ENCODE assay signal across 11 cellular contexts in the genomic region with DNA sequence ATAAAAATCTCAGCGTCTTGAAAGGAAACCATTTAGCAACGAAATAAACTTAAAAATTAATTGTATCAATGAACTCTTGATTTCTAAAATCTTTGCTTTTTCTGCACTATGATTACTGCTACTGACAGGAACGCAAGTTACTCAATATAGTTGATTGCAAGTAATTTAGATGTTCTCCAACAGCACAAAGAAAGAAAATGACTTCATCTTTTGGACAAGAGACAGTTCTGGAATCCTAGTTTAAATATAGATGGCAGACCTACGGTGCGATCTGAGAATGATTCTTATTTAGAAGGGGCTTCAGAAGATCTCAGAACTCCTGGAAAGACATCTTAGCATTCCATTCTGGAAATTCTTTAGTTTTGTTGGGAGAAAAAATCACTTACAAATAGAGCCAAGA. TPM values are rescaled to one million over a fixed set of nuclear protein-coding genes. Genes with fewer than 3 reads are reported as not detected.
A peak's percentile ranks its signal among the peaks of the same experiment; 100 is the strongest.
DNase-seq lines count a peak whose midpoint lies in the region; ATAC-seq and TF ChIP-seq lines count a peak whose summit lies in the region.
"Had no signal": no experiment of that assay in that cellular context is flagged by ENCODE, and none has a peak within 500 bp of the region (broad histone marks: within the 10 kb centered on the region; RNA-seq: fewer than 3 reads in every experiment).

No MANE protein-coding gene starts in this region.

- H3K27ac ChIP-seq in right atrium auricular region: peak overlapping the region; percentile 87 to 89
- peak overlapping the region; percentile 94 to 95 for H3K27ac ChIP-seq in ascending aorta
- peak overlapping the region; percentile 94 to 97 for H3K27ac ChIP-seq in uterus

- H3K27me3 Mint-ChIP-seq in mesothelial cell of epicardium (ENCODE audit: low read depth): peaks cover 21% of the 10 kb centered on the region

- no peak for DNase-seq in right atrium auricular region (ENCODE audit: low spot score)
- DNase-seq in Right ventricle myocardium inferior (ENCODE audit: missing footprints): no peak
- DNase-seq in ascending aorta (ENCODE audit: low spot score in 2 of 2): no peak
- no peak for DNase-seq in mesothelial cell of epicardium (ENCODE audit: low spot score in 2 of 2, unreplicated experiment in 2 of 2)
- DNase-seq in uterus: no peak
- no peak for DNase-seq in NCI-H510A treated with DMSO at 0.1 percent for 48 hours (lab: John Stamatoyannopoulos, UW)
- DNase-seq: NCI-H2107, posterior cingulate gyrus had no signal

- peaks cover 2% of the 10 kb centered on the region for H3K36me3 Mint-ChIP-seq in mesothelial cell of epicardium

- ATAC-seq in Right ventricle myocardium inferior (no peak), GM21737 (IDR thresholded peaks at IDR 0.05; ENCODE audit: unreplicated experiment) (no peak), GM18873 (IDR thresholded peaks at IDR 0.05; ENCODE audit: low FRiP score, unreplicated experiment) (no peak)
- ATAC-seq: activated naive CD4-positive, alpha-beta T cell treated with anti-CD3 and anti-CD28 coated beads, Interleukin-2, amount 50 U/mL, for 72 hours had no signal

- peak overlapping the region; percentile 56 for H3K27ac Mint-ChIP-seq in mesothelial cell of epicardium

- peaks cover 40% of the 10 kb centered on the region for H3K4me1 Mint-ChIP-seq in mesothelial cell of epicardium

- no peak for TF ChIP-seq POLR2A in uterus (IDR thresholded peaks at IDR 0.05)

- H3K9me3 ChIP-seq in right atrium auricular region (no peaks in the 10 kb centered on the region), ascending aorta (no peaks in the 10 kb centered on the region), uterus (no peaks in the 10 kb centered on the region)

- H3K4me3 Mint-ChIP-seq in mesothelial cell of epicardium: peak overlapping the region; percentile 97

- TF ChIP-seq CTCF in right atrium auricular region (IDR thresholded peaks at IDR 0.05) (no peak), ascending aorta (IDR thresholded peaks at IDR 0.05) (no peak), mesothelial cell of epicardium (IDR thresholded peaks at IDR 0.05; ENCODE audit: unreplicated experiment) (no peak), uterus (IDR thresholded peaks at IDR 0.05) (no peak)

- H3K4me3 ChIP-seq in right atrium auricular region (no peak overlapping the region), ascending aorta (no peak overlapping the region), uterus (no peak overlapping the region)

- H3K4me1 ChIP-seq in right atrium auricular region: peaks cover 0 to 66% of the 10 kb centered on the region in 2 donors
- peaks cover 2 to 19% of the 10 kb centered on the region in 2 donors for H3K4me1 ChIP-seq in ascending aorta
- peaks cover 0 to 7% of the 10 kb centered on the region in 2 donors for H3K4me1 ChIP-seq in uterus

- H3K9me3 Mint-ChIP-seq in mesothelial cell of epicardium: no peaks in the 10 kb centered on the region
- H3K9me3 Mint-ChIP-seq: activated naive CD4-positive, alpha-beta T cell treated with anti-CD3 and anti-CD28 coated beads, Interleukin-2, amount 50 U/mL, for 72 hours had no signal

- H3K36me3 ChIP-seq in right atrium auricular region (peaks cover 6% of the 10 kb centered on the region), ascending aorta (peaks cover 6 to 10% of the 10 kb centered on the region in 2 donors), uterus (no peaks in the 10 kb centered on the region)

- intact Hi-C loops in Right ventricle myocardium inferior (cut with DNase I): loop anchor here (5.0 to 10.0 kb wide), 2 partner anchors 238 to 360 kb away; partner anchors contain the start of genes PEBP1 and RFC5
- intact Hi-C loops in ascending aorta (cut with DNase I): loop anchor here (5.0 kb wide), 3 partner anchors 253 to 1292 kb away; partner anchors contain the start of genes HSPB8 and PRKAB1
- intact Hi-C loops in uterus (cut with DNase I; ENCODE audit: low total_unique reads): loop anchor here (5.0 to 10.0 kb wide), 2 partner anchors 193 to 250 kb away; no protein-coding TSS in a partner anchor

- H3K27me3 ChIP-seq in right atrium auricular region (no peaks in the 10 kb centered on the region), ascending aorta (no peaks in the 10 kb centered on the region), uterus (no peaks in the 10 kb centered on the region)

RNA-seq across cellular contexts. Expression of gene SUDS3, which starts 1.4 kb away (rescaled TPM):
- total RNA-seq in right atrium auricular region (10 to 100 TPM; 19.1 to 30.2 TPM), Right ventricle myocardium inferior (18.4 TPM), ascending aorta (8.0 TPM), mesothelial cell of epicardium (42.2 to 44.6 TPM (median 43.3 TPM) in 3 replicates), uterus (10 to 100 TPM; 22.4 to 74.3 (median 30.7) TPM)

RNA-seq across cellular contexts. Expression of gene TAOK3, which starts 2.2 kb away (rescaled TPM):
- total RNA-seq in right atrium auricular region (10 to 100 TPM; 18.1 to 21.1 TPM), Right ventricle myocardium inferior (20.3 TPM), ascending aorta (39.3 TPM), mesothelial cell of epicardium (23.4 to 27.7 TPM (median 24.4 TPM) in 3 replicates), uterus (10 to 100 TPM; 14.9 to 35.1 (median 24.8) TPM)
